Comparison of ENCODE assay signal across 12 cellular contexts in the genomic region with DNA sequence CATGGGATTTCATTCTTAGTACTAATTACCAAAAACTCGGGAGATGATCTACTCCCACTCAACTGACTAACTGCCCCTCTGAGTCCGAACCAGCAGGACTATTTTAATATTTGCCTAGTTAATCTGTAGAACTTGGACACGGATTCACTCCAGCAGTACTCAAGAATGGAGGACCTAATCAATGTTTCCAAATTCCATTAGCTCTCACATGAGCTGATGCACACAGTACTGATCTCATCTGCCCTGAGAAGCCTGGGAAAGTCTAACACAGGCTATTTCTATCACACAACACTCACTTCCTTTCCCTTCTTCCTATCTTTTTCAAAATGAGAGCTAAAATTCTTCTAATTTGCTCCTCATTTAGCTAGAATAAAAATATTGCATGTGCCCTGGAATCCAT.
DNase-seq lines count a peak whose midpoint lies in the region; ATAC-seq and TF ChIP-seq lines count a peak whose summit lies in the region.
"Had no signal": no experiment of that assay in that cellular context is flagged by ENCODE, and none has a peak within 500 bp of the region (broad histone marks: within the 10 kb centered on the region; RNA-seq: fewer than 3 reads in every experiment).

No MANE protein-coding gene starts in this region.

- H4K91ac ChIP-seq in mesenchymal stem cell (ENCODE audit: low read length), result no peak overlapping the region

- no peaks in the 10 kb centered on the region for H4K20me1 ChIP-seq in mammary epithelial cell (ENCODE audit: insufficient read depth, low read length)

- H2AFZ ChIP-seq in mammary epithelial cell (ENCODE audit: low read depth, low read length) (no peak overlapping the region), mesenchymal stem cell (ENCODE audit: low read depth, low read length) (no peak overlapping the region)

- no peak overlapping the region for H3K14ac ChIP-seq in mesenchymal stem cell (ENCODE audit: low read length in 2 of 2)

- H3K4me1 ChIP-seq in mammary epithelial cell (ENCODE audit: insufficient read depth, low read length) (no peaks in the 10 kb centered on the region), mesenchymal stem cell (ENCODE audit: control insufficient read depth, insufficient read depth, low read depth, low read length) (no peaks in the 10 kb centered on the region), upper lobe of right lung (peaks cover 32% of the 10 kb centered on the region)

- H3K27me3 ChIP-seq in mammary epithelial cell (ENCODE audit: insufficient read depth, low read length) (no peaks in the 10 kb centered on the region), mesenchymal stem cell (ENCODE audit: control insufficient read depth in 1 of 2, insufficient read depth in 1 of 2, low read length in 2 of 2) (no peaks in the 10 kb centered on the region), upper lobe of right lung (no peaks in the 10 kb centered on the region)
- H3K27me3 ChIP-seq: tibial nerve had no signal

- no peak for DNase-seq in MCF 10A (ENCODE audit: unreplicated experiment)
- no peak for DNase-seq in mammary epithelial cell
- DNase-seq in fibroblast of peridontal ligament (ENCODE audit: extremely low read depth), result peak; percentile 67
- DNase-seq in mesenchymal stem cell, result peak; percentile 13
- DNase-seq in upper lobe of right lung, result no peak
- DNase-seq in activated T-helper 1 cell treated with anti-CD3 and anti-CD28 coated beads, Interleukin-12 subunit alpha, Interleukin-12 subunit beta, Interleukin-2, Interleukin-4 antibody, amounts not matched to agents 30 ng/mL and 10 ng/mL and 1 ng/mL, durations not matched to agents 14 hours and 24 hours and 36 hours (ENCODE audit: low spot score), result no peak
- DNase-seq: Calu3, Kasumi-1 had no signal

- H3K36me3 ChIP-seq in mammary epithelial cell (ENCODE audit: insufficient read depth, low read length), result no peaks in the 10 kb centered on the region
- no peaks in the 10 kb centered on the region for H3K36me3 ChIP-seq in mesenchymal stem cell (ENCODE audit: control insufficient read depth in 1 of 2, insufficient read depth in 2 of 2, low read depth in 1 of 2, low read length in 2 of 2)
- no peaks in the 10 kb centered on the region for H3K36me3 ChIP-seq in upper lobe of right lung

- H3K9me3 Mint-ChIP-seq in MCF 10A (ENCODE audit: unreplicated experiment), result peaks cover 17% of the 10 kb centered on the region
- H3K9me3 Mint-ChIP-seq in activated T-helper 1 cell treated with anti-CD3 and anti-CD28 coated beads, Interleukin-12 subunit alpha, Interleukin-12 subunit beta, Interleukin-2, Interleukin-4 antibody, amounts not matched to agents 30 ng/mL and 10 ng/mL and 1 ng/mL, durations not matched to agents 14 hours and 24 hours and 36 hours, result peaks cover 11% of the 10 kb centered on the region

- no peak overlapping the region for H2BK12ac ChIP-seq in mesenchymal stem cell (ENCODE audit: low read length in 2 of 2)

- no peak overlapping the region for H2BK5ac ChIP-seq in mesenchymal stem cell (ENCODE audit: low read depth, low read length, poor library complexity, severe bottlenecking)

- no peak overlapping the region for H3K4me2 ChIP-seq in mammary epithelial cell (ENCODE audit: insufficient read depth, low read depth, low read length)
- no peak overlapping the region for H3K4me2 ChIP-seq in mesenchymal stem cell (ENCODE audit: low read length, poor library complexity, severe bottlenecking)

- POLR2A ChIA-PET in MCF 10A (lab: Yijun Ruan, JAX), result interaction anchor here (1.0 to 1.7 kb wide), 2 partner anchors 10 to 34 kb away, joined by 3 to 4 read pairs; no protein-coding TSS in a partner anchor

- H2AK5ac ChIP-seq in mesenchymal stem cell (ENCODE audit: low read length, severe bottlenecking), result no peak overlapping the region

- H3K27ac ChIP-seq in mammary epithelial cell (ENCODE audit: insufficient read depth, low read depth, low read length), result no peak overlapping the region
- H3K27ac ChIP-seq in mesenchymal stem cell (ENCODE audit: low read length, poor library complexity, severe bottlenecking), result no peak overlapping the region
- H3K27ac ChIP-seq in upper lobe of right lung, result no peak overlapping the region

- no peak for TF ChIP-seq CTCF in MCF 10A (IDR thresholded peaks at IDR 0.05; ENCODE audit: unreplicated experiment)
- TF ChIP-seq CTCF in mammary epithelial cell (conservative IDR thresholded peaks at IDR 0.05 in 1 of 2, IDR thresholded peaks at IDR 0.05 in 1 of 2; ENCODE audit: extremely low read depth in 1 of 2, insufficient read depth in 1 of 2, low read depth in 1 of 2, low read length in 2 of 2), result no peak
- no peak for TF ChIP-seq CTCF in upper lobe of right lung (IDR thresholded peaks at IDR 0.05)

- BruUV-seq in MCF 10A (replicated peaks; lab: Mats Ljungman, UMichigan) (no TSS peak), mammary epithelial cell (replicated peaks; lab: Mats Ljungman, UMichigan) (no TSS peak)

- intact Hi-C loops in MCF 10A (cut with micrococcal nuclease) (no loop called here), mammary epithelial cell (cut with micrococcal nuclease) (no loop called here), upper lobe of right lung (cut with DNase I) (no loop called here)
- intact Hi-C loops in activated T-helper 1 cell treated with anti-CD3 and anti-CD28 coated beads, Interleukin-12 subunit alpha, Interleukin-12 subunit beta, Interleukin-2, Interleukin-4 antibody, amounts not matched to agents 30 ng/mL and 10 ng/mL and 1 ng/mL, durations not matched to agents 14 hours and 24 hours and 36 hours (cut with micrococcal nuclease), result no loop called here

- CTCF ChIA-PET in MCF 10A (lab: Yijun Ruan, JAX), result interaction anchor here (0.6 to 1.3 kb wide), 2 partner anchors 9 to 32 kb away, joined by 3 to 4 read pairs; no protein-coding TSS in a partner anchor
- CTCF ChIA-PET in mammary epithelial cell (lab: Charles Lee; ENCODE audit: low non-redundant PET), result no interaction called here

- H2BK120ac ChIP-seq in mesenchymal stem cell (ENCODE audit: low read depth, low read length), result no peak overlapping the region

- H3K9ac ChIP-seq in mammary epithelial cell (ENCODE audit: insufficient read depth, low read length) (no peak overlapping the region), mesenchymal stem cell (ENCODE audit: low read length) (peak overlapping the region; percentile 69)

- in situ Hi-C loops in mammary epithelial cell (cut with MboI; ENCODE audit: low sequenced_read_pairs in 2 of 2), result no loop called here

- no peak overlapping the region for H3K4me3 ChIP-seq in mammary epithelial cell (replicated peaks in 1 of 3; ENCODE audit: insufficient read depth in 1 of 3, low read depth in 2 of 3, low read length in 3 of 3)
- H3K4me3 ChIP-seq in mesenchymal stem cell (ENCODE audit: insufficient read depth in 1 of 2, low read depth in 1 of 2, low read length in 2 of 2), result peak overlapping the region in 1 of 2 experiments; percentile 49
- H3K4me3 ChIP-seq in upper lobe of right lung, result no peak overlapping the region
- H3K4me3 ChIP-seq: tibial nerve had no signal

- no peak overlapping the region for H4K8ac ChIP-seq in mesenchymal stem cell (ENCODE audit: low read length)

- H3K23ac ChIP-seq in mesenchymal stem cell (ENCODE audit: low read length in 2 of 2), result no peak overlapping the region

- H3K4ac ChIP-seq in mesenchymal stem cell (ENCODE audit: low read depth in 1 of 2, low read length in 2 of 2), result no peak overlapping the region

- no peak overlapping the region for H3K4me3 Mint-ChIP-seq in MCF 10A (ENCODE audit: unreplicated experiment)
- no peak overlapping the region for H3K4me3 Mint-ChIP-seq in activated T-helper 1 cell treated with anti-CD3 and anti-CD28 coated beads, Interleukin-12 subunit alpha, Interleukin-12 subunit beta, Interleukin-2, Interleukin-4 antibody, amounts not matched to agents 30 ng/mL and 10 ng/mL and 1 ng/mL, durations not matched to agents 14 hours and 24 hours and 36 hours

- no peaks in the 10 kb centered on the region for H3K27me3 Mint-ChIP-seq in MCF 10A (ENCODE audit: insufficient read depth, unreplicated experiment)
- H3K27me3 Mint-ChIP-seq in activated T-helper 1 cell treated with anti-CD3 and anti-CD28 coated beads, Interleukin-12 subunit alpha, Interleukin-12 subunit beta, Interleukin-2, Interleukin-4 antibody, amounts not matched to agents 30 ng/mL and 10 ng/mL and 1 ng/mL, durations not matched to agents 14 hours and 24 hours and 36 hours (ENCODE audit: insufficient read depth), result no peaks in the 10 kb centered on the region

- peaks cover 3% of the 10 kb centered on the region for H3K79me1 ChIP-seq in mesenchymal stem cell (replicated peaks; ENCODE audit: low read length, poor library complexity, severe bottlenecking)

- dilution Hi-C loops in mammary epithelial cell (cut with HindIII; ENCODE audit: low sequenced_read_pairs), result no loop called here

- H3K4me1 Mint-ChIP-seq in MCF 10A (ENCODE audit: insufficient read depth, unreplicated experiment), result peaks cover 8% of the 10 kb centered on the region
- H3K4me1 Mint-ChIP-seq in activated T-helper 1 cell treated with anti-CD3 and anti-CD28 coated beads, Interleukin-12 subunit alpha, Interleukin-12 subunit beta, Interleukin-2, Interleukin-4 antibody, amounts not matched to agents 30 ng/mL and 10 ng/mL and 1 ng/mL, durations not matched to agents 14 hours and 24 hours and 36 hours (ENCODE audit: low read depth), result peaks cover 13% of the 10 kb centered on the region

- H3K36me3 Mint-ChIP-seq in MCF 10A (ENCODE audit: insufficient read depth, unreplicated experiment), result peaks cover 7% of the 10 kb centered on the region
- peaks cover 17% of the 10 kb centered on the region for H3K36me3 Mint-ChIP-seq in activated T-helper 1 cell treated with anti-CD3 and anti-CD28 coated beads, Interleukin-12 subunit alpha, Interleukin-12 subunit beta, Interleukin-2, Interleukin-4 antibody, amounts not matched to agents 30 ng/mL and 10 ng/mL and 1 ng/mL, durations not matched to agents 14 hours and 24 hours and 36 hours (ENCODE audit: low read depth)

- ATAC-seq in upper lobe of right lung, result peak; percentile 22
- no peak for ATAC-seq in GM19395 (IDR thresholded peaks at IDR 0.05; ENCODE audit: unreplicated experiment)
- no peak for ATAC-seq in GM21528 (IDR thresholded peaks at IDR 0.05; ENCODE audit: low FRiP score, unreplicated experiment)
- ATAC-seq: activated CD4-positive, CD25-positive, alpha-beta regulatory T cell treated with anti-CD3 and anti-CD28 coated beads, Interleukin-2, amount 50 U/mL, for 24 hours had no signal

- peaks cover 39% of the 10 kb centered on the region for H3K79me2 ChIP-seq in mammary epithelial cell (ENCODE audit: insufficient read depth, low read length)

- H3K9me3 ChIP-seq in mammary epithelial cell (replicated peaks; ENCODE audit: insufficient read depth, low read length), result no peaks in the 10 kb centered on the region
- H3K9me3 ChIP-seq in mesenchymal stem cell (ENCODE audit: control insufficient read depth, low read length), result no peaks in the 10 kb centered on the region
- no peaks in the 10 kb centered on the region for H3K9me3 ChIP-seq in upper lobe of right lung
- H3K9me3 ChIP-seq: tibial nerve had no signal

- peak overlapping the region; percentile 5 for H3K27ac Mint-ChIP-seq in MCF 10A (ENCODE audit: low read depth, unreplicated experiment)
- no peak overlapping the region for H3K27ac Mint-ChIP-seq in activated T-helper 1 cell treated with anti-CD3 and anti-CD28 coated beads, Interleukin-12 subunit alpha, Interleukin-12 subunit beta, Interleukin-2, Interleukin-4 antibody, amounts not matched to agents 30 ng/mL and 10 ng/mL and 1 ng/mL, durations not matched to agents 14 hours and 24 hours and 36 hours

- 67% methylated on average over 3 of the region's 3 CpGs for WGBS in mammary epithelial cell (ENCODE audit: low coverage, missing lambda C conversion rate)
- 96% methylated on average over 3 of the region's 3 CpGs for WGBS in mesenchymal stem cell

- no peak overlapping the region for H2BK15ac ChIP-seq in mesenchymal stem cell (ENCODE audit: low read depth, poor library complexity, severe bottlenecking)

- no peak overlapping the region for H3K18ac ChIP-seq in mesenchymal stem cell (ENCODE audit: low read depth in 1 of 2, low read length in 2 of 2)

Comparison
In these comparisons a context has a peak if more than half of its experiments do, and no peak if none do; other contexts are left out.
1. DNase-seq: peak in fibroblast of peridontal ligament (single experiment) and mesenchymal stem cell (single experiment); none in MCF 10A (single experiment), mammary epithelial cell (single experiment), upper lobe of right lung (single experiment) and activated T-helper 1 cell treated with anti-CD3 and anti-CD28 coated beads, Interleukin-12 subunit alpha, Interleukin-12 subunit beta, Interleukin-2, Interleukin-4 antibody, amounts not matched to agents 30 ng/mL and 10 ng/mL and 1 ng/mL, durations not matched to agents 14 hours and 24 hours and 36 hours (single experiment).